ENCODE assay signal across 16 cellular contexts in genomic region chr3:194272221-194272620, GRCh38.
DNase-seq lines count a peak whose midpoint lies in the region; ATAC-seq and TF ChIP-seq lines count a peak whose summit lies in the region.
"Had no signal": no experiment of that assay in that cellular context is flagged by ENCODE, and none has a peak within 500 bp of the region (broad histone marks: within the 10 kb centered on the region; RNA-seq: fewer than 3 reads in every experiment).

No MANE protein-coding gene starts in this region.

- no peak overlapping the region for H3K9ac ChIP-seq in neural progenitor cell

- no peak for TF ChIP-seq EP300 in stomach (IDR thresholded peaks at IDR 0.05)

- in situ Hi-C loops in Panc1 (cut with HindIII; ENCODE audit: low pct_unique_long_range_greater_than_20kb, low sequenced_read_pairs), result no loop called here

- H3K4me3 ChIP-seq in Panc1 (ENCODE audit: low read depth in 2 of 2, low read length in 2 of 2) (no peak overlapping the region), stomach (no peak overlapping the region), neural progenitor cell (no peak overlapping the region)
- H3K4me3 ChIP-seq: MG63 had no signal

- no TSS peak for BruUV-seq in Panc1 (replicated peaks; lab: Mats Ljungman, UMichigan)

- no peak for TF ChIP-seq POLR2A in stomach (IDR thresholded peaks at IDR 0.05)

- no peak for TF ChIP-seq CTCF in Panc1 (IDR thresholded peaks at IDR 0.05)
- no peak for TF ChIP-seq CTCF in mesothelial cell of epicardium (IDR thresholded peaks at IDR 0.05; ENCODE audit: unreplicated experiment)
- TF ChIP-seq CTCF in stomach (IDR thresholded peaks at IDR 0.05), result no peak
- no peak for TF ChIP-seq CTCF in neural progenitor cell (IDR thresholded peaks at IDR 0.05)

- H3K4me1 ChIP-seq in Panc1 (ENCODE audit: control insufficient read depth, insufficient read depth, low read length), result peaks cover 39% of the 10 kb centered on the region
- peaks cover 25 to 59% (median 47%) of the 10 kb centered on the region in 4 donors for H3K4me1 ChIP-seq in stomach
- peaks cover 60% of the 10 kb centered on the region for H3K4me1 ChIP-seq in neural progenitor cell

- H3K4me3 Mint-ChIP-seq in mesothelial cell of epicardium (no peak overlapping the region), neural progenitor cell (no peak overlapping the region)
- H3K4me3 Mint-ChIP-seq: immature natural killer cell, T-cell had no signal

- peaks cover 5% of the 10 kb centered on the region for H4K20me1 ChIP-seq in neural progenitor cell (ENCODE audit: low read depth)

- POLR2A ChIA-PET in Panc1 (lab: Charles Lee), result interaction anchor here (0.7 kb wide), 1 partner anchor 47 kb away, joined by 4 read pairs; no protein-coding TSS in a partner anchor

- H3K4me2 ChIP-seq in neural progenitor cell, result no peak overlapping the region

- H3K27ac Mint-ChIP-seq in mesothelial cell of epicardium, result peak overlapping the region; percentile 78
- no peak overlapping the region for H3K27ac Mint-ChIP-seq in neural progenitor cell
- H3K27ac Mint-ChIP-seq: T-cell had no signal

- H3K27me3 ChIP-seq in Panc1 (ENCODE audit: control insufficient read depth, insufficient read depth, low read length) (no peaks in the 10 kb centered on the region), stomach (no peaks in the 10 kb centered on the region), neural progenitor cell (no peaks in the 10 kb centered on the region)
- H3K27me3 ChIP-seq: MG63 had no signal

- H3K79me2 ChIP-seq in neural progenitor cell (ENCODE audit: low read depth), result no peaks in the 10 kb centered on the region

- no peaks in the 10 kb centered on the region for H3K27me3 Mint-ChIP-seq in mesothelial cell of epicardium (ENCODE audit: low read depth)
- H3K27me3 Mint-ChIP-seq in neural progenitor cell (ENCODE audit: insufficient read depth, low read depth), result peaks cover 31% of the 10 kb centered on the region

- peaks cover 67% of the 10 kb centered on the region for H3K4me1 Mint-ChIP-seq in mesothelial cell of epicardium
- peaks cover 58% of the 10 kb centered on the region for H3K4me1 Mint-ChIP-seq in neural progenitor cell

- H3K27ac ChIP-seq in Panc1 (ENCODE audit: low read length) (peak overlapping the region; percentile 8; the same call in 1 of the 2 replicates), caudate nucleus (ENCODE audit: low read depth, low read length) (peak overlapping the region; percentile 20), stomach (peak overlapping the region in 4 of 5 donors; percentile 68 to 85 (median 78)), neural progenitor cell (no peak overlapping the region)
- H3K27ac ChIP-seq: WERI-Rb-1 had no signal

- no peaks in the 10 kb centered on the region for H3K9me3 ChIP-seq in Panc1 (ENCODE audit: control insufficient read depth, insufficient read depth, low read depth, low read length)
- no peaks in the 10 kb centered on the region for H3K9me3 ChIP-seq in stomach
- H3K9me3 ChIP-seq in neural progenitor cell (ENCODE audit: low read depth), result no peaks in the 10 kb centered on the region
- H3K9me3 ChIP-seq: MG63 had no signal

- ATAC-seq in Panc1, result no peak
- ATAC-seq in HG03457 (IDR thresholded peaks at IDR 0.05; ENCODE audit: unreplicated experiment), result no peak
- no peak for ATAC-seq in GM21528 (IDR thresholded peaks at IDR 0.05; ENCODE audit: low FRiP score, unreplicated experiment)
- ATAC-seq: stimulated activated naive CD8-positive, alpha-beta T cell treated with anti-CD3 and anti-CD28 coated beads, Interleukin-15, Interleukin-2, amounts not matched to agents 100 U/mL and 50 U/mL, for 24 hours; T-cell had no signal

- no peak overlapping the region for H2AFZ ChIP-seq in neural progenitor cell (replicated peaks)

- H3K36me3 ChIP-seq in Panc1 (ENCODE audit: control insufficient read depth, insufficient read depth, low read length) (no peaks in the 10 kb centered on the region), stomach (no peaks in the 10 kb centered on the region), neural progenitor cell (no peaks in the 10 kb centered on the region)
- H3K36me3 ChIP-seq: MG63, WERI-Rb-1 had no signal

- H3K9me3 Mint-ChIP-seq in mesothelial cell of epicardium (no peaks in the 10 kb centered on the region), neural progenitor cell (peaks cover 7% of the 10 kb centered on the region)
- H3K9me3 Mint-ChIP-seq: immature natural killer cell, T-cell had no signal

- peaks cover 58% of the 10 kb centered on the region for H3F3A ChIP-seq in neural progenitor cell (ENCODE audit: low read depth)

- intact Hi-C loops in Panc1 (cut with micrococcal nuclease; ENCODE audit: unreplicated experiment), result no loop called here
- intact Hi-C loops in stomach (cut with DNase I; ENCODE audit: low total_unique reads), result no loop called here

- H3K36me3 Mint-ChIP-seq in mesothelial cell of epicardium, result no peaks in the 10 kb centered on the region
- H3K36me3 Mint-ChIP-seq in neural progenitor cell, result peaks cover 2% of the 10 kb centered on the region
- H3K36me3 Mint-ChIP-seq: T-cell had no signal

- CTCF ChIA-PET in Panc1 (lab: Charles Lee), result no interaction called here

- no peak for DNase-seq in Panc1 (ENCODE audit: low read depth, low spot score)
- no peak for DNase-seq in caudate nucleus (lab: John Stamatoyannopoulos, UW)
- peak in 1 of 2 experiments; percentile 17 for DNase-seq in mesothelial cell of epicardium (ENCODE audit: low spot score in 2 of 2, unreplicated experiment in 2 of 2)
- DNase-seq in stomach, result no peak
- no peak for DNase-seq in NOMO-1 treated with DMSO at 0.1 percent for 48 hours (lab: John Stamatoyannopoulos, UW; ENCODE audit: unreplicated experiment)
- DNase-seq in neural progenitor cell (ENCODE audit: low spot score), result no peak
- DNase-seq: amniotic stem cell; immature natural killer cell; MG63; NCI-H1930; NCI-H510A treated with DMSO at 0.1 percent for 48 hours; stimulated activated naive CD8-positive, alpha-beta T cell treated with anti-CD3 and anti-CD28 coated beads, Interleukin-15, Interleukin-2, amounts not matched to agents 100 U/mL and 50 U/mL, for 24 hours had no signal

- WGBS in stomach, 5 donors, result 91 to 97% (median 96%) methylated on average over 11 of the region's 11 CpGs
